In the genomic region with DNA sequence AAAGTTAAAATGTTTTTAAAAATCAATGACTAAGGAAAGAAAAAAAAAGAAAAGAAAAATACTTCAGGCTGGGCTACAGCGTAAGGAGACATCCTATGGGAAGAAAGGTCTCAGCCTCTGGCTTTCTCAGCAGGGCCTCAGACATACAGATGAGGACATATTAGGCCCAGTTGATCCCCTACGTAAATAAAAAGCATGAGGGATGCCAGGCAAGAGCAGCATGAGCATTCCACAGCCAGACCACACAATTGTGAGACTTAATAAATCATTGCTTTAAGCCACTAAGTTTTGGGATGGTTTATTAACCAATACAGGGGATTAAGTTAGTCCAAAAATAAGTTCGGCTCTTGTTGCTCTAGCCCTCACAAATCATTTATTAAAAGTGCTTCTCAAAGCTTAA, we compare ENCODE assay signal across 20 cellular contexts.
"Had no signal": no experiment of that assay in that cellular context is flagged by ENCODE, and none has a peak within 500 bp of the region (broad histone marks: within the 10 kb centered on the region; RNA-seq: fewer than 3 reads in every experiment).

No MANE protein-coding gene starts in this region.

- H3K79me2 ChIP-seq: parathyroid adenoma had no signal

- H2AFZ ChIP-seq: parathyroid adenoma had no signal

- H3K9me3 ChIP-seq: ascending aorta, neutrophil, upper lobe of left lung had no signal

- H3K9ac ChIP-seq: parathyroid adenoma had no signal

- H3K36me3 ChIP-seq: ascending aorta, cardiac muscle cell, neutrophil, spleen, upper lobe of left lung, WERI-Rb-1 had no signal

- H3K27ac ChIP-seq: ascending aorta, cardiac muscle cell, epithelial cell of prostate, neutrophil, parathyroid adenoma, spleen, upper lobe of left lung, WERI-Rb-1 had no signal

- H3K27me3 ChIP-seq: ascending aorta, cardiac muscle cell, neutrophil, spleen, upper lobe of left lung had no signal

- FAIRE-seq: TTC549 had no signal

- DNase-seq: activated CD4-positive, alpha-beta T cell treated with anti-CD3 and anti-CD28 coated beads for 1 hour; activated gamma-delta T cell treated with Interleukin-2 at 50 U/mL for 16 hours; activated T-cell treated with anti-CD3 and anti-CD28 coated beads, Interleukin-2, amount 50 U/mL, for 1 hour; foreskin fibroblast; spleen; stimulated activated CD4-positive, alpha-beta T cell treated with anti-CD3 and anti-CD28 coated beads, Interleukin-4, amount 100 ng/mL, for 24 hours; stimulated activated naive CD4-positive, alpha-beta T cell treated with Interleukin-2 at 50 U/mL for 16 hours; T-helper 1 cell; upper lobe of left lung; WERI-Rb-1 had no signal

- H3K4me3 ChIP-seq: ascending aorta, cardiac muscle cell, lung, spleen, upper lobe of left lung had no signal

- ATAC-seq: activated naive CD4-positive, alpha-beta T cell treated with anti-CD3 and anti-CD28 coated beads, Interleukin-2, amount 50 U/mL, for 72 hours; left lobe of liver; sciatic nerve had no signal

- H3K4me1 ChIP-seq: ascending aorta, parathyroid adenoma, spleen had no signal
